ENCODE assay signal across 10 cellular contexts in the genomic region with DNA sequence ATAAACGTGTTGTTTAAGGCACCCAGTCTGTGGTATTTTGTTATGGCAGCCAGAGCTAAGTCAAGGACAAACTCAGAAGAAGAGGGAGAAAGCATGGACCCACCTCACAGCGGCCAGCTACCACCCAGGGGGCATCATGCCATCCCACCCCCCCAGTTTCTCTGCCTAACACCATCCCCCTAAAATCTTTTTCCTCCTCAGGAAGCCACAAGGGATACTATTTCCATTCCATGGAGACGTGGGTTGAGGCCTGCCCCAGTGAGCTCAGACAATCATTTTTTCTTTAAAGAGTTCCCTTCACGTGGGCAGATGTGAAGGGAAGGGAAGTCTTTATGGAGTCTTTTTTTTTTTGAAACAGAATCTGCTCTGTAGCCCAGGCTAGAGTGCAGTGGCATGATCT.
"Had no signal": no experiment of that assay in that cellular context is flagged by ENCODE, and none has a peak within 500 bp of the region (broad histone marks: within the 10 kb centered on the region; RNA-seq: fewer than 3 reads in every experiment).

No MANE protein-coding gene starts in this region.

- FAIRE-seq: H54 had no signal

- H3K9me3 ChIP-seq: HAP-1 had no signal

- H3K4me3 ChIP-seq: GM23248, GM23338, HAP-1 had no signal

- DNase-seq: GM23248, GOT3, H7, H9, HCEC 1CT, HFFc6 had no signal

- H3K9ac ChIP-seq: GM23248 had no signal

- H2AFZ ChIP-seq: GM23248, GM23338 had no signal

- H3K36me3 ChIP-seq: HAP-1 had no signal

- H3K27ac ChIP-seq: GM23248 had no signal

- H3K4me2 ChIP-seq: GM23338 had no signal

- ATAC-seq: GM23338, HCT116 had no signal
